In the genomic region with DNA sequence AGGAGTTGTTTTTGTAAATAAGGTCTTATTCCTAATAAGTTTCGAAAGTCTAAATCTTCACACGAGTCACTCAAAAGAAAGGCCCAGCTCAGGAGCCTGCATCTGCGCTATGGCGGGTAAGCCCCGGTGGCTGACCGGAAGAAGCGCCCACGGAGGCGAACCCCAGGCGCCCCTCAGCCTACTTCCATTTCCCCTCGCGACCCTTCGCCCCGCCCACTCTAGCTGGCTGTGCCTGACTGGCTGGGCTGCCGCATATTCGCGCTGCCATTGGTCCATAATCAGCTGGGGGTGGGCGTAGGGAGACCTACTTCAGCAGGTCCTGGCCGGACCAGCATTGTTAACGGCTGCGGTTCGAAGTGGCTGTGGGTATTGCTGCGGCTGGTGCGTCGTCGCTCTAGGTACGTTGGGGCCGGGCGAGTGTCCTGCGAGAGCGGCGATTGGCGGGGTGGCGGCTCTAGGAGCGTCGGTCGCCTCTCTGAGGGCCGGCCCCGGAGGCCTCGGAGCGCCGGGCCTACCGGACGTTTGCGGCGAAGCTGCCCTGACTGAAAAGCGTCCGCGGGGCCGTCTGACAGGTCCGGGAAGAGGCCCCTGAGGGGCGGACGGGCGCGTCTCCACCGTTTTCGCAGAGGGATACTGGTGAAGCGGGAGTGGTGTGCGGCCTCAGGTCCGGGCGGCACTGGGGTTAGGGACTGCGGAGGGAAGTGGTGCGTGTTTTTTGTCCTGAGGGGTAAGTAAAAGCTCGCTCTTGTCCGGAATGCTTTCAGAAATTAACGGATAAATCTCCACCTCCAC, we compare ENCODE assay signal across 1 cellular context.
TF ChIP-seq lines count a peak whose summit lies in the region.

A gene with protein sequence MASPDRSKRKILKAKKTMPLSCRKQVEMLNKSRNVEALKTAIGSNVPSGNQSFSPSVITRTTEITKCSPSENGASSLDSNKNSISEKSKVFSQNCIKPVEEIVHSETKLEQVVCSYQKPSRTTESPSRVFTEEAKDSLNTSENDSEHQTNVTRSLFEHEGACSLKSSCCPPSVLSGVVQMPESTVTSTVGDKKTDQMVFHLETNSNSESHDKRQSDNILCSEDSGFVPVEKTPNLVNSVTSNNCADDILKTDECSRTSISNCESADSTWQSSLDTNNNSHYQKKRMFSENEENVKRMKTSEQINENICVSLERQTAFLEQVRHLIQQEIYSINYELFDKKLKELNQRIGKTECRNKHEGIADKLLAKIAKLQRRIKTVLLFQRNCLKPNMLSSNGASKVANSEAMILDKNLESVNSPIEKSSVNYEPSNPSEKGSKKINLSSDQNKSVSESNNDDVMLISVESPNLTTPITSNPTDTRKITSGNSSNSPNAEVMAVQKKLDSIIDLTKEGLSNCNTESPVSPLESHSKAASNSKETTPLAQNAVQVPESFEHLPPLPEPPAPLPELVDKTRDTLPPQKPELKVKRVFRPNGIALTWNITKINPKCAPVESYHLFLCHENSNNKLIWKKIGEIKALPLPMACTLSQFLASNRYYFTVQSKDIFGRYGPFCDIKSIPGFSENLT (plus strand): TSS at position 337 of the 792 bp plus-strand sequence. CDS start 44,560 bp downstream, outside the sequence.

TF ChIP-seq in K562, 482 proteins besides CTCF, POLR2A, EP300 and RAD21 (continued from another document and continues in another):
- TF ChIP-seq, protein P1, sequence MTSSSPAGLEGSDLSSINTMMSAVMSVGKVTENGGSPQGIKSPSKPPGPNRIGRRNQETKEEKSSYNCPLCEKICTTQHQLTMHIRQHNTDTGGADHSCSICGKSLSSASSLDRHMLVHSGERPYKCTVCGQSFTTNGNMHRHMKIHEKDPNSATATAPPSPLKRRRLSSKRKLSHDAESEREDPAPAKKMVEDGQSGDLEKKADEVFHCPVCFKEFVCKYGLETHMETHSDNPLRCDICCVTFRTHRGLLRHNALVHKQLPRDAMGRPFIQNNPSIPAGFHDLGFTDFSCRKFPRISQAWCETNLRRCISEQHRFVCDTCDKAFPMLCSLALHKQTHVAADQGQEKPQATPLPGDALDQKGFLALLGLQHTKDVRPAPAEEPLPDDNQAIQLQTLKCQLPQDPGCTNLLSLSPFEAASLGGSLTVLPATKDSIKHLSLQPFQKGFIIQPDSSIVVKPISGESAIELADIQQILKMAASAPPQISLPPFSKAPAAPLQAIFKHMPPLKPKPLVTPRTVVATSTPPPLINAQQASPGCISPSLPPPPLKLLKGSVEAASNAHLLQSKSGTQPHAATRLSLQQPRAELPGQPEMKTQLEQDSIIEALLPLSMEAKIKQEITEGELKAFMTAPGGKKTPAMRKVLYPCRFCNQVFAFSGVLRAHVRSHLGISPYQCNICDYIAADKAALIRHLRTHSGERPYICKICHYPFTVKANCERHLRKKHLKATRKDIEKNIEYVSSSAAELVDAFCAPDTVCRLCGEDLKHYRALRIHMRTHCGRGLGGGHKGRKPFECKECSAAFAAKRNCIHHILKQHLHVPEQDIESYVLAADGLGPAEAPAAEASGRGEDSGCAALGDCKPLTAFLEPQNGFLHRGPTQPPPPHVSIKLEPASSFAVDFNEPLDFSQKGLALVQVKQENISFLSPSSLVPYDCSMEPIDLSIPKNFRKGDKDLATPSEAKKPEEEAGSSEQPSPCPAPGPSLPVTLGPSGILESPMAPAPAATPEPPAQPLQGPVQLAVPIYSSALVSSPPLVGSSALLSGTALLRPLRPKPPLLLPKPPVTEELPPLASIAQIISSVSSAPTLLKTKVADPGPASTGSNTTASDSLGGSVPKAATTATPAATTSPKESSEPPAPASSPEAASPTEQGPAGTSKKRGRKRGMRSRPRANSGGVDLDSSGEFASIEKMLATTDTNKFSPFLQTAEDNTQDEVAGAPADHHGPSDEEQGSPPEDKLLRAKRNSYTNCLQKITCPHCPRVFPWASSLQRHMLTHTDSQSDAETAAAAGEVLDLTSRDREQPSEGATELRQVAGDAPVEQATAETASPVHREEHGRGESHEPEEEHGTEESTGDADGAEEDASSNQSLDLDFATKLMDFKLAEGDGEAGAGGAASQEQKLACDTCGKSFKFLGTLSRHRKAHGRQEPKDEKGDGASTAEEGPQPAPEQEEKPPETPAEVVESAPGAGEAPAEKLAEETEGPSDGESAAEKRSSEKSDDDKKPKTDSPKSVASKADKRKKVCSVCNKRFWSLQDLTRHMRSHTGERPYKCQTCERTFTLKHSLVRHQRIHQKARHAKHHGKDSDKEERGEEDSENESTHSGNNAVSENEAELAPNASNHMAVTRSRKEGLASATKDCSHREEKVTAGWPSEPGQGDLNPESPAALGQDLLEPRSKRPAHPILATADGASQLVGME (CRISPR knock-in tag; IDR thresholded peaks at IDR 0.05) = no peak
- TF ChIP-seq, protein P2, sequence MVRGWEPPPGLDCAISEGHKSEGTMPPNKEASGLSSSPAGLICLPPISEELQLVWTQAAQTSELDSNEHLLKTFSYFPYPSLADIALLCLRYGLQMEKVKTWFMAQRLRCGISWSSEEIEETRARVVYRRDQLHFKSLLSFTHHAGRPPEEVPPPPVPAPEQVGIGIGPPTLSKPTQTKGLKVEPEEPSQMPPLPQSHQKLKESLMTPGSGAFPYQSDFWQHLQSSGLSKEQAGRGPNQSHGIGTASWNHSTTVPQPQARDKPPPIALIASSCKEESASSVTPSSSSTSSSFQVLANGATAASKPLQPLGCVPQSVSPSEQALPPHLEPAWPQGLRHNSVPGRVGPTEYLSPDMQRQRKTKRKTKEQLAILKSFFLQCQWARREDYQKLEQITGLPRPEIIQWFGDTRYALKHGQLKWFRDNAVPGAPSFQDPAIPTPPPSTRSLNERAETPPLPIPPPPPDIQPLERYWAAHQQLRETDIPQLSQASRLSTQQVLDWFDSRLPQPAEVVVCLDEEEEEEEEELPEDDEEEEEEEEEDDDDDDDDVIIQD (CRISPR knock-in tag; IDR thresholded peaks at IDR 0.05) = no peak
- no peak for TF ChIP-seq ZBTB17 (CRISPR knock-in tag; IDR thresholded peaks at IDR 0.05)
- no peak for TF ChIP-seq ZFP1 (CRISPR knock-in tag; IDR thresholded peaks at IDR 0.05)
- TF ChIP-seq SRSF7 (optimal IDR thresholded peaks at IDR 0.05; ENCODE audit: low read depth, low read length) = no peak
- peak; percentile 97 for TF ChIP-seq ZBTB1 (CRISPR knock-in tag; IDR thresholded peaks at IDR 0.05; ENCODE audit: borderline replicate concordance, low read depth)
- TF ChIP-seq KLF6 (CRISPR knock-in tag; IDR thresholded peaks at IDR 0.05; ENCODE audit: borderline replicate concordance) = no peak
- no peak for TF ChIP-seq ILF3 (IDR thresholded peaks at IDR 0.05; ENCODE audit: borderline replicate concordance)
- TF ChIP-seq, protein P3, sequence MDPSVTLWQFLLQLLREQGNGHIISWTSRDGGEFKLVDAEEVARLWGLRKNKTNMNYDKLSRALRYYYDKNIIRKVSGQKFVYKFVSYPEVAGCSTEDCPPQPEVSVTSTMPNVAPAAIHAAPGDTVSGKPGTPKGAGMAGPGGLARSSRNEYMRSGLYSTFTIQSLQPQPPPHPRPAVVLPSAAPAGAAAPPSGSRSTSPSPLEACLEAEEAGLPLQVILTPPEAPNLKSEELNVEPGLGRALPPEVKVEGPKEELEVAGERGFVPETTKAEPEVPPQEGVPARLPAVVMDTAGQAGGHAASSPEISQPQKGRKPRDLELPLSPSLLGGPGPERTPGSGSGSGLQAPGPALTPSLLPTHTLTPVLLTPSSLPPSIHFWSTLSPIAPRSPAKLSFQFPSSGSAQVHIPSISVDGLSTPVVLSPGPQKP (CRISPR knock-in tag; IDR thresholded peaks at IDR 0.05) = no peak
- no peak for TF ChIP-seq EHMT2 (IDR thresholded peaks at IDR 0.05)
- TF ChIP-seq, protein P4, sequence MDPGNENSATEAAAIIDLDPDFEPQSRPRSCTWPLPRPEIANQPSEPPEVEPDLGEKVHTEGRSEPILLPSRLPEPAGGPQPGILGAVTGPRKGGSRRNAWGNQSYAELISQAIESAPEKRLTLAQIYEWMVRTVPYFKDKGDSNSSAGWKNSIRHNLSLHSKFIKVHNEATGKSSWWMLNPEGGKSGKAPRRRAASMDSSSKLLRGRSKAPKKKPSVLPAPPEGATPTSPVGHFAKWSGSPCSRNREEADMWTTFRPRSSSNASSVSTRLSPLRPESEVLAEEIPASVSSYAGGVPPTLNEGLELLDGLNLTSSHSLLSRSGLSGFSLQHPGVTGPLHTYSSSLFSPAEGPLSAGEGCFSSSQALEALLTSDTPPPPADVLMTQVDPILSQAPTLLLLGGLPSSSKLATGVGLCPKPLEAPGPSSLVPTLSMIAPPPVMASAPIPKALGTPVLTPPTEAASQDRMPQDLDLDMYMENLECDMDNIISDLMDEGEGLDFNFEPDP (CRISPR knock-in tag; IDR thresholded peaks at IDR 0.05) = no peak
- peak; percentile 70 for TF ChIP-seq CHD2 (IDR thresholded peaks at IDR 0.05; ENCODE audit: low read depth, low read length)
- TF ChIP-seq BCL6 (CRISPR knock-in tag; IDR thresholded peaks at IDR 0.05) = no peak
- no peak for TF ChIP-seq STAT5B (CRISPR knock-in tag; IDR thresholded peaks at IDR 0.05)
- TF ChIP-seq CEBPG (CRISPR knock-in tag; IDR thresholded peaks at IDR 0.05) = no peak
- no peak for TF ChIP-seq CEBPG (tag; conservative IDR thresholded peaks at IDR 0.05 in 1 of 2, IDR thresholded peaks at IDR 0.05 in 1 of 2)
- no peak for TF ChIP-seq CBX8 (IDR thresholded peaks at IDR 0.05; ENCODE audit: borderline replicate concordance, extremely low read depth, low read depth, low read length, poor library complexity, severe bottlenecking)
- TF ChIP-seq MAFG (tag; conservative IDR thresholded peaks at IDR 0.05) = no peak
- peak; percentile 80; the same call in 1 of the 2 replicates for TF ChIP-seq TOE1 (IDR thresholded peaks at IDR 0.05; ENCODE audit: borderline replicate concordance)
- no peak for TF ChIP-seq TOE1 (CRISPR knock-in tag; IDR thresholded peaks at IDR 0.05; ENCODE audit: borderline replicate concordance, low read depth)
- TF ChIP-seq ZNF354B (CRISPR knock-in tag; IDR thresholded peaks at IDR 0.05) = no peak
- TF ChIP-seq ZNF3 (CRISPR knock-in tag; IDR thresholded peaks at IDR 0.05) = no peak
- no peak for TF ChIP-seq HDGF (IDR thresholded peaks at IDR 0.05)
- no peak for TF ChIP-seq MCM3 (IDR thresholded peaks at IDR 0.05)
- no peak for TF ChIP-seq KDM2B (CRISPR knock-in tag; IDR thresholded peaks at IDR 0.05)
- TF ChIP-seq, protein P5, sequence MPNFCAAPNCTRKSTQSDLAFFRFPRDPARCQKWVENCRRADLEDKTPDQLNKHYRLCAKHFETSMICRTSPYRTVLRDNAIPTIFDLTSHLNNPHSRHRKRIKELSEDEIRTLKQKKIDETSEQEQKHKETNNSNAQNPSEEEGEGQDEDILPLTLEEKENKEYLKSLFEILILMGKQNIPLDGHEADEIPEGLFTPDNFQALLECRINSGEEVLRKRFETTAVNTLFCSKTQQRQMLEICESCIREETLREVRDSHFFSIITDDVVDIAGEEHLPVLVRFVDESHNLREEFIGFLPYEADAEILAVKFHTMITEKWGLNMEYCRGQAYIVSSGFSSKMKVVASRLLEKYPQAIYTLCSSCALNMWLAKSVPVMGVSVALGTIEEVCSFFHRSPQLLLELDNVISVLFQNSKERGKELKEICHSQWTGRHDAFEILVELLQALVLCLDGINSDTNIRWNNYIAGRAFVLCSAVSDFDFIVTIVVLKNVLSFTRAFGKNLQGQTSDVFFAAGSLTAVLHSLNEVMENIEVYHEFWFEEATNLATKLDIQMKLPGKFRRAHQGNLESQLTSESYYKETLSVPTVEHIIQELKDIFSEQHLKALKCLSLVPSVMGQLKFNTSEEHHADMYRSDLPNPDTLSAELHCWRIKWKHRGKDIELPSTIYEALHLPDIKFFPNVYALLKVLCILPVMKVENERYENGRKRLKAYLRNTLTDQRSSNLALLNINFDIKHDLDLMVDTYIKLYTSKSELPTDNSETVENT (CRISPR knock-in tag; IDR thresholded peaks at IDR 0.05) = peak; percentile 71; the same call in 1 of the 2 replicates
- TF ChIP-seq, protein P6, sequence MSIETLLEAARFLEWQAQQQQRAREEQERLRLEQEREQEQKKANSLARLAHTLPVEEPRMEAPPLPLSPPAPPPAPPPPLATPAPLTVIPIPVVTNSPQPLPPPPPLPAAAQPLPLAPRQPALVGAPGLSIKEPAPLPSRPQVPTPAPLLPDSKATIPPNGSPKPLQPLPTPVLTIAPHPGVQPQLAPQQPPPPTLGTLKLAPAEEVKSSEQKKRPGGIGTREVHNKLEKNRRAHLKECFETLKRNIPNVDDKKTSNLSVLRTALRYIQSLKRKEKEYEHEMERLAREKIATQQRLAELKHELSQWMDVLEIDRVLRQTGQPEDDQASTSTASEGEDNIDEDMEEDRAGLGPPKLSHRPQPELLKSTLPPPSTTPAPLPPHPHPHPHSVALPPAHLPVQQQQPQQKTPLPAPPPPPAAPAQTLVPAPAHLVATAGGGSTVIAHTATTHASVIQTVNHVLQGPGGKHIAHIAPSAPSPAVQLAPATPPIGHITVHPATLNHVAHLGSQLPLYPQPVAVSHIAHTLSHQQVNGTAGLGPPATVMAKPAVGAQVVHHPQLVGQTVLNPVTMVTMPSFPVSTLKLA (conservative IDR thresholded peaks at IDR 0.05) = peak; percentile 11 to 32; a peak in 2 of 4 replicates
- TF ChIP-seq ASH1L (IDR thresholded peaks at IDR 0.05; ENCODE audit: borderline replicate concordance, low read depth, partially characterized antibody) = peak; percentile 85
- 0 out of 2 replicates have a peak, but pooled peaks have one; percentile 77 for TF ChIP-seq RBM14 (IDR thresholded peaks at IDR 0.05; ENCODE audit: borderline replicate concordance, insufficient read depth, low read depth, low read length)
- peak; percentile 89 for TF ChIP-seq CBFB (CRISPR knock-in tag; IDR thresholded peaks at IDR 0.05)
- no peak for TF ChIP-seq MAFF (IDR thresholded peaks at IDR 0.05; ENCODE audit: low read length)
- TF ChIP-seq BRF1 (IDR thresholded peaks at IDR 0.05; ENCODE audit: borderline replicate concordance, extremely low read depth, insufficient read length) = no peak
- TF ChIP-seq U2AF2 (optimal IDR thresholded peaks at IDR 0.05; ENCODE audit: low read depth, low read length) = no peak
- no peak for TF ChIP-seq MAFK (IDR thresholded peaks at IDR 0.05; ENCODE audit: low read length)
- peak; percentile 35 to 49; a peak in 2 of 4 replicates for TF ChIP-seq FOXK2 (conservative IDR thresholded peaks at IDR 0.05 in 1 of 2, IDR thresholded peaks at IDR 0.05 in 1 of 2; ENCODE audit: low read depth in 2 of 2)
- TF ChIP-seq RFX7 (CRISPR knock-in tag; IDR thresholded peaks at IDR 0.05) = no peak
- no peak for TF ChIP-seq PML (IDR thresholded peaks at IDR 0.05; ENCODE audit: low read length)
- TF ChIP-seq FOXP1 (CRISPR knock-in tag; IDR thresholded peaks at IDR 0.05) = no peak; the same call in 1 of the 2 replicates
